In genomic region chr9:93603906-93604326, GRCh38 we compare ENCODE assay signal across 18 cellular contexts.
"Had no signal": no experiment of that assay in that cellular context is flagged by ENCODE, and none has a peak within 500 bp of the region (broad histone marks: within the 10 kb centered on the region; RNA-seq: fewer than 3 reads in every experiment).

No MANE protein-coding gene starts in this region.

- ATAC-seq: activated naive CD4-positive, alpha-beta T cell treated with anti-CD3 and anti-CD28 coated beads, Interleukin-2, amount 50 U/mL, for 72 hours; body of pancreas; mucosa of descending colon; naive thymus-derived CD4-positive, alpha-beta T cell had no signal

- H3K27me3 Mint-ChIP-seq: activated B cell treated with CpG ODN at 0.5 μM for 24 hours; activated CD4-positive, alpha-beta T cell treated with anti-CD3 and anti-CD28 coated beads, Interleukin-2, amount 10 ng/mL, durations not matched to agents 7 days and 5 days; activated T-cell treated with anti-CD3 and anti-CD28 coated beads, Interleukin-2, amount 50 U/mL, for 24 hours; memory B cell; naive thymus-derived CD4-positive, alpha-beta T cell had no signal

- H3K27ac Mint-ChIP-seq: activated B cell treated with CpG ODN at 0.5 μM for 24 hours; activated T-cell treated with anti-CD3 and anti-CD28 coated beads, Interleukin-2, amount 50 U/mL, for 24 hours; memory B cell; T-helper 2 cell treated with Interferon-gamma antibody and Interleukin-4, amounts not matched to agents 5 μg/mL and 100 μg/mL, for 36 hours had no signal

- H3K27me3 ChIP-seq: body of pancreas had no signal

- H3K27ac ChIP-seq: body of pancreas, skin epidermis had no signal

- H3K4me3 ChIP-seq: body of pancreas, mucosa of descending colon, skin epidermis had no signal

- H3K9me3 ChIP-seq: body of pancreas, mucosa of descending colon had no signal

- H3K4me3 Mint-ChIP-seq: activated B cell treated with CpG ODN at 0.5 μM for 24 hours; activated CD4-positive, alpha-beta T cell treated with anti-CD3 and anti-CD28 coated beads, Interleukin-2, amount 10 ng/mL, durations not matched to agents 7 days and 5 days; activated T-cell treated with anti-CD3 and anti-CD28 coated beads, Interleukin-2, amount 50 U/mL, for 24 hours; memory B cell; naive thymus-derived CD4-positive, alpha-beta T cell; T-helper 2 cell treated with Interferon-gamma antibody and Interleukin-4, amounts not matched to agents 5 μg/mL and 100 μg/mL, for 36 hours had no signal

- DNase-seq: activated B cell treated with CpG ODN at 0.5 μM for 24 hours; activated CD4-positive, alpha-beta T cell treated with anti-CD3 and anti-CD28 coated beads, Interleukin-2, amount 10 ng/mL, durations not matched to agents 7 days and 5 days; activated effector memory CD4-positive, alpha-beta T cell treated with anti-CD3 and anti-CD28 coated beads, Interleukin-2, amount 50 U/mL, for 16 hours; activated T-cell treated with anti-CD3 and anti-CD28 coated beads, Interleukin-2, amount 50 U/mL, for 24 hours; body of pancreas; central memory CD4-positive, alpha-beta T cell; dermis blood vessel endothelial cell; mucosa of descending colon; naive thymus-derived CD4-positive, alpha-beta T cell; nucleus accumbens; stimulated activated CD4-positive, alpha-beta T cell treated with anti-CD3 and anti-CD28 coated beads, Interleukin-15, amount 100 ng/mL, for 24 hours; stimulated activated CD4-positive, alpha-beta T cell treated with anti-CD3 and anti-CD28 coated beads, Interleukin-4, amount 100 ng/mL, for 1 hour; stimulated activated naive CD4-positive, alpha-beta T cell treated with Interleukin-2 at 50 U/mL for 16 hours; trophoblast cell had no signal
